Comparison of ENCODE assay signal across 1 cellular context in the genomic region with DNA sequence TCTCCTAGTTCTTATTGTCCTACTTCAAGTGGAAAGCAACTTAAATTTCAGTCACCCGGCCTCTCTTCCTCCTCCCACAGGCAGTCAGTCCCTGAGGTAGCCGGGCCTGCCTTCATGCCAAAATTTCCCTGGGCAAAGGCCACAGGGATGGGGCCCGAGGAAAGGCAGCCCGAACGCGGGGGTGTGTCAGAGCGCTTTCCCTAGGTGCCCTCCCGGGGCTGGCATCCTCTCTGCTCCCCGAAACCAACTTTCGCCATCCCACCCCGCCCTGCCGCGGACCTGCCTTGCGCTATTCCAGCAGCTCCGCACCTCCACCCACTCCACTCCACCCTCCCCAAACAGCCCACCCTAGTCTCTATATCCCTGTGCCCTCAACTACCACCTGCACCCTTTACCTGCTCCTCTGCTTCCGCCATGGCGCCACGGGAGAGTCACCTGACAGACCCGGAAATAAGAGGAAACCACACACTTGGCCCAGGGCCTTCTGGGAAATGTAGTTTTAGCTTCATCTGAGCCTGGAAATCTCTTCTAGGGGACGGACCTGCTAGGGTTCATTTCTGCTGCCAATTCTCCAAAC.
A peak's percentile ranks its signal among the peaks of the same experiment; 100 is the strongest.
TF ChIP-seq lines count a peak whose summit lies in the region.

A gene (minus strand): TSS at position 433 of the 577 bp plus-strand sequence. CDS start 17 bp downstream, at position 416.

TF ChIP-seq in HepG2, 621 proteins besides CTCF, POLR2A, EP300 and RAD21 (continued from another document and continues in another):
- TF ChIP-seq, protein P1, sequence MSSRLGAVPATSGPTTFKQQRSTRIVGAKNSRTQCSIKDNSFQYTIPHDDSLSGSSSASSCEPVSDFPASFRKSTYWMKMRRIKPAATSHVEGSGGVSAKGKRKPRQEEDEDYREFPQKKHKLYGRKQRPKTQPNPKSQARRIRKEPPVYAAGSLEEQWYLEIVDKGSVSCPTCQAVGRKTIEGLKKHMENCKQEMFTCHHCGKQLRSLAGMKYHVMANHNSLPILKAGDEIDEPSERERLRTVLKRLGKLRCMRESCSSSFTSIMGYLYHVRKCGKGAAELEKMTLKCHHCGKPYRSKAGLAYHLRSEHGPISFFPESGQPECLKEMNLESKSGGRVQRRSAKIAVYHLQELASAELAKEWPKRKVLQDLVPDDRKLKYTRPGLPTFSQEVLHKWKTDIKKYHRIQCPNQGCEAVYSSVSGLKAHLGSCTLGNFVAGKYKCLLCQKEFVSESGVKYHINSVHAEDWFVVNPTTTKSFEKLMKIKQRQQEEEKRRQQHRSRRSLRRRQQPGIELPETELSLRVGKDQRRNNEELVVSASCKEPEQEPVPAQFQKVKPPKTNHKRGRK (CRISPR knock-in tag; IDR thresholded peaks at IDR 0.05): no peak
- TF ChIP-seq, protein P2, sequence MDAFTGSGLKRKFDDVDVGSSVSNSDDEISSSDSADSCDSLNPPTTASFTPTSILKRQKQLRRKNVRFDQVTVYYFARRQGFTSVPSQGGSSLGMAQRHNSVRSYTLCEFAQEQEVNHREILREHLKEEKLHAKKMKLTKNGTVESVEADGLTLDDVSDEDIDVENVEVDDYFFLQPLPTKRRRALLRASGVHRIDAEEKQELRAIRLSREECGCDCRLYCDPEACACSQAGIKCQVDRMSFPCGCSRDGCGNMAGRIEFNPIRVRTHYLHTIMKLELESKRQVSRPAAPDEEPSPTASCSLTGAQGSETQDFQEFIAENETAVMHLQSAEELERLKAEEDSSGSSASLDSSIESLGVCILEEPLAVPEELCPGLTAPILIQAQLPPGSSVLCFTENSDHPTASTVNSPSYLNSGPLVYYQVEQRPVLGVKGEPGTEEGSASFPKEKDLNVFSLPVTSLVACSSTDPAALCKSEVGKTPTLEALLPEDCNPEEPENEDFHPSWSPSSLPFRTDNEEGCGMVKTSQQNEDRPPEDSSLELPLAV (CRISPR knock-in tag; conservative IDR thresholded peaks at IDR 0.05; ENCODE audit: low read depth): no peak
- TF ChIP-seq ZNF501 (CRISPR knock-in tag; IDR thresholded peaks at IDR 0.05) (peak; percentile 73; the same call in 1 of the 2 replicates), RAD51 (IDR thresholded peaks at IDR 0.05; ENCODE audit: borderline replicate concordance) (peak; percentile 73), MATR3 (CRISPR knock-in tag; IDR thresholded peaks at IDR 0.05) (no peak), NFE2L2 (IDR thresholded peaks at IDR 0.05; ENCODE audit: low read length) (no peak), ZNF143 (CRISPR knock-in tag; IDR thresholded peaks at IDR 0.05) (peak; percentile 94), SMAD9 (CRISPR knock-in tag; IDR thresholded peaks at IDR 0.05) (no peak), ZNF234 (CRISPR knock-in tag; conservative IDR thresholded peaks at IDR 0.05) (no peak), MIER3 (CRISPR knock-in tag; IDR thresholded peaks at IDR 0.05; ENCODE audit: borderline replicate concordance) (no peak), RFX5 (IDR thresholded peaks at IDR 0.05; ENCODE audit: low read depth, low read length) (no peak), KDM5A (IDR thresholded peaks at IDR 0.05; ENCODE audit: borderline replicate concordance, low read length) (peak; percentile 72; the same call in 1 of the 2 replicates), YY1 (IDR thresholded peaks at IDR 0.05; ENCODE audit: insufficient read depth, insufficient replicate concordance, low read depth, low read length) (peak; percentile 89), ZNF282 (IDR thresholded peaks at IDR 0.05; ENCODE audit: partially characterized antibody) (no peak), CEBPG (CRISPR knock-in tag; IDR thresholded peaks at IDR 0.05) (no peak), NR2C2 (CRISPR knock-in tag; IDR thresholded peaks at IDR 0.05; ENCODE audit: borderline replicate concordance) (peak; percentile 66), NRL (CRISPR knock-in tag; IDR thresholded peaks at IDR 0.05; ENCODE audit: borderline replicate concordance) (0 out of 2 replicates have a peak, but pooled peaks have one; percentile 29), AHR (CRISPR knock-in tag; IDR thresholded peaks at IDR 0.05) (no peak), FOXA1 (IDR thresholded peaks at IDR 0.05) (no peak), FOXA1 (CRISPR knock-in tag; IDR thresholded peaks at IDR 0.05) (no peak), HMG20B (CRISPR knock-in tag; conservative IDR thresholded peaks at IDR 0.05) (no peak), PCBP1 (IDR thresholded peaks at IDR 0.05; ENCODE audit: borderline replicate concordance, low read depth, low read length) (0 out of 2 replicates have a peak, but pooled peaks have one; percentile 43), ZNF777 (CRISPR knock-in tag; IDR thresholded peaks at IDR 0.05) (no peak), PAX8 (CRISPR knock-in tag; IDR thresholded peaks at IDR 0.05; ENCODE audit: borderline replicate concordance) (no peak), REPIN1 (CRISPR knock-in tag; IDR thresholded peaks at IDR 0.05; ENCODE audit: borderline replicate concordance, low read depth) (no peak), GATA4 (IDR thresholded peaks at IDR 0.05; ENCODE audit: borderline replicate concordance, low read depth) (0 out of 2 replicates have a peak, but pooled peaks have one; percentile 49), MIXL1 (CRISPR knock-in tag; IDR thresholded peaks at IDR 0.05) (peak; percentile 49; the same call in 1 of the 2 replicates), ZNF33B (CRISPR knock-in tag; IDR thresholded peaks at IDR 0.05) (no peak), ZNF607 (CRISPR knock-in tag; IDR thresholded peaks at IDR 0.05; ENCODE audit: borderline replicate concordance) (0 out of 2 replicates have a peak, but pooled peaks have one; percentile 42), HDAC1 (CRISPR knock-in tag; IDR thresholded peaks at IDR 0.05) (0 out of 2 replicates have a peak, but pooled peaks have one; percentile 60), CBX1 (IDR thresholded peaks at IDR 0.05; ENCODE audit: low read depth) (no peak)
- TF ChIP-seq, protein P3, sequence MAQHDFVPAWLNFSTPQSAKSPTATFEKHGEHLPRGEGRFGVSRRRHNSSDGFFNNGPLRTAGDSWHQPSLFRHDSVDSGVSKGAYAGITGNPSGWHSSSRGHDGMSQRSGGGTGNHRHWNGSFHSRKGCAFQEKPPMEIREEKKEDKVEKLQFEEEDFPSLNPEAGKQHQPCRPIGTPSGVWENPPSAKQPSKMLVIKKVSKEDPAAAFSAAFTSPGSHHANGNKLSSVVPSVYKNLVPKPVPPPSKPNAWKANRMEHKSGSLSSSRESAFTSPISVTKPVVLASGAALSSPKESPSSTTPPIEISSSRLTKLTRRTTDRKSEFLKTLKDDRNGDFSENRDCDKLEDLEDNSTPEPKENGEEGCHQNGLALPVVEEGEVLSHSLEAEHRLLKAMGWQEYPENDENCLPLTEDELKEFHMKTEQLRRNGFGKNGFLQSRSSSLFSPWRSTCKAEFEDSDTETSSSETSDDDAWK (CRISPR knock-in tag; IDR thresholded peaks at IDR 0.05): no peak
- TF ChIP-seq, protein P4, sequence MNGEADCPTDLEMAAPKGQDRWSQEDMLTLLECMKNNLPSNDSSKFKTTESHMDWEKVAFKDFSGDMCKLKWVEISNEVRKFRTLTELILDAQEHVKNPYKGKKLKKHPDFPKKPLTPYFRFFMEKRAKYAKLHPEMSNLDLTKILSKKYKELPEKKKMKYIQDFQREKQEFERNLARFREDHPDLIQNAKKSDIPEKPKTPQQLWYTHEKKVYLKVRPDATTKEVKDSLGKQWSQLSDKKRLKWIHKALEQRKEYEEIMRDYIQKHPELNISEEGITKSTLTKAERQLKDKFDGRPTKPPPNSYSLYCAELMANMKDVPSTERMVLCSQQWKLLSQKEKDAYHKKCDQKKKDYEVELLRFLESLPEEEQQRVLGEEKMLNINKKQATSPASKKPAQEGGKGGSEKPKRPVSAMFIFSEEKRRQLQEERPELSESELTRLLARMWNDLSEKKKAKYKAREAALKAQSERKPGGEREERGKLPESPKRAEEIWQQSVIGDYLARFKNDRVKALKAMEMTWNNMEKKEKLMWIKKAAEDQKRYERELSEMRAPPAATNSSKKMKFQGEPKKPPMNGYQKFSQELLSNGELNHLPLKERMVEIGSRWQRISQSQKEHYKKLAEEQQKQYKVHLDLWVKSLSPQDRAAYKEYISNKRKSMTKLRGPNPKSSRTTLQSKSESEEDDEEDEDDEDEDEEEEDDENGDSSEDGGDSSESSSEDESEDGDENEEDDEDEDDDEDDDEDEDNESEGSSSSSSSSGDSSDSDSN (CRISPR knock-in tag; IDR thresholded peaks at IDR 0.05): 0 out of 2 replicates have a peak, but pooled peaks have one; percentile 45
- TF ChIP-seq, protein P5, sequence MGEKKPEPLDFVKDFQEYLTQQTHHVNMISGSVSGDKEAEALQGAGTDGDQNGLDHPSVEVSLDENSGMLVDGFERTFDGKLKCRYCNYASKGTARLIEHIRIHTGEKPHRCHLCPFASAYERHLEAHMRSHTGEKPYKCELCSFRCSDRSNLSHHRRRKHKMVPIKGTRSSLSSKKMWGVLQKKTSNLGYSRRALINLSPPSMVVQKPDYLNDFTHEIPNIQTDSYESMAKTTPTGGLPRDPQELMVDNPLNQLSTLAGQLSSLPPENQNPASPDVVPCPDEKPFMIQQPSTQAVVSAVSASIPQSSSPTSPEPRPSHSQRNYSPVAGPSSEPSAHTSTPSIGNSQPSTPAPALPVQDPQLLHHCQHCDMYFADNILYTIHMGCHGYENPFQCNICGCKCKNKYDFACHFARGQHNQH (CRISPR knock-in tag; IDR thresholded peaks at IDR 0.05): no peak
- TF ChIP-seq, protein P6, sequence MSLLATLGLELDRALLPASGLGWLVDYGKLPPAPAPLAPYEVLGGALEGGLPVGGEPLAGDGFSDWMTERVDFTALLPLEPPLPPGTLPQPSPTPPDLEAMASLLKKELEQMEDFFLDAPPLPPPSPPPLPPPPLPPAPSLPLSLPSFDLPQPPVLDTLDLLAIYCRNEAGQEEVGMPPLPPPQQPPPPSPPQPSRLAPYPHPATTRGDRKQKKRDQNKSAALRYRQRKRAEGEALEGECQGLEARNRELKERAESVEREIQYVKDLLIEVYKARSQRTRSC (CRISPR knock-in tag; IDR thresholded peaks at IDR 0.05; ENCODE audit: low read depth): no peak
- TF ChIP-seq, protein P7, sequence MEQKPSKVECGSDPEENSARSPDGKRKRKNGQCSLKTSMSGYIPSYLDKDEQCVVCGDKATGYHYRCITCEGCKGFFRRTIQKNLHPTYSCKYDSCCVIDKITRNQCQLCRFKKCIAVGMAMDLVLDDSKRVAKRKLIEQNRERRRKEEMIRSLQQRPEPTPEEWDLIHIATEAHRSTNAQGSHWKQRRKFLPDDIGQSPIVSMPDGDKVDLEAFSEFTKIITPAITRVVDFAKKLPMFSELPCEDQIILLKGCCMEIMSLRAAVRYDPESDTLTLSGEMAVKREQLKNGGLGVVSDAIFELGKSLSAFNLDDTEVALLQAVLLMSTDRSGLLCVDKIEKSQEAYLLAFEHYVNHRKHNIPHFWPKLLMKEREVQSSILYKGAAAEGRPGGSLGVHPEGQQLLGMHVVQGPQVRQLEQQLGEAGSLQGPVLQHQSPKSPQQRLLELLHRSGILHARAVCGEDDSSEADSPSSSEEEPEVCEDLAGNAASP (CRISPR knock-in tag; IDR thresholded peaks at IDR 0.05; ENCODE audit: borderline replicate concordance): no peak
- TF ChIP-seq, protein P8, sequence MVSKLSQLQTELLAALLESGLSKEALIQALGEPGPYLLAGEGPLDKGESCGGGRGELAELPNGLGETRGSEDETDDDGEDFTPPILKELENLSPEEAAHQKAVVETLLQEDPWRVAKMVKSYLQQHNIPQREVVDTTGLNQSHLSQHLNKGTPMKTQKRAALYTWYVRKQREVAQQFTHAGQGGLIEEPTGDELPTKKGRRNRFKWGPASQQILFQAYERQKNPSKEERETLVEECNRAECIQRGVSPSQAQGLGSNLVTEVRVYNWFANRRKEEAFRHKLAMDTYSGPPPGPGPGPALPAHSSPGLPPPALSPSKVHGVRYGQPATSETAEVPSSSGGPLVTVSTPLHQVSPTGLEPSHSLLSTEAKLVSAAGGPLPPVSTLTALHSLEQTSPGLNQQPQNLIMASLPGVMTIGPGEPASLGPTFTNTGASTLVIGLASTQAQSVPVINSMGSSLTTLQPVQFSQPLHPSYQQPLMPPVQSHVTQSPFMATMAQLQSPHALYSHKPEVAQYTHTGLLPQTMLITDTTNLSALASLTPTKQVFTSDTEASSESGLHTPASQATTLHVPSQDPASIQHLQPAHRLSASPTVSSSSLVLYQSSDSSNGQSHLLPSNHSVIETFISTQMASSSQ (IDR thresholded peaks at IDR 0.05; ENCODE audit: low read depth): no peak
- TF ChIP-seq, protein P8 (CRISPR knock-in tag; IDR thresholded peaks at IDR 0.05; ENCODE audit: borderline replicate concordance): no peak
- TF ChIP-seq, protein P9, sequence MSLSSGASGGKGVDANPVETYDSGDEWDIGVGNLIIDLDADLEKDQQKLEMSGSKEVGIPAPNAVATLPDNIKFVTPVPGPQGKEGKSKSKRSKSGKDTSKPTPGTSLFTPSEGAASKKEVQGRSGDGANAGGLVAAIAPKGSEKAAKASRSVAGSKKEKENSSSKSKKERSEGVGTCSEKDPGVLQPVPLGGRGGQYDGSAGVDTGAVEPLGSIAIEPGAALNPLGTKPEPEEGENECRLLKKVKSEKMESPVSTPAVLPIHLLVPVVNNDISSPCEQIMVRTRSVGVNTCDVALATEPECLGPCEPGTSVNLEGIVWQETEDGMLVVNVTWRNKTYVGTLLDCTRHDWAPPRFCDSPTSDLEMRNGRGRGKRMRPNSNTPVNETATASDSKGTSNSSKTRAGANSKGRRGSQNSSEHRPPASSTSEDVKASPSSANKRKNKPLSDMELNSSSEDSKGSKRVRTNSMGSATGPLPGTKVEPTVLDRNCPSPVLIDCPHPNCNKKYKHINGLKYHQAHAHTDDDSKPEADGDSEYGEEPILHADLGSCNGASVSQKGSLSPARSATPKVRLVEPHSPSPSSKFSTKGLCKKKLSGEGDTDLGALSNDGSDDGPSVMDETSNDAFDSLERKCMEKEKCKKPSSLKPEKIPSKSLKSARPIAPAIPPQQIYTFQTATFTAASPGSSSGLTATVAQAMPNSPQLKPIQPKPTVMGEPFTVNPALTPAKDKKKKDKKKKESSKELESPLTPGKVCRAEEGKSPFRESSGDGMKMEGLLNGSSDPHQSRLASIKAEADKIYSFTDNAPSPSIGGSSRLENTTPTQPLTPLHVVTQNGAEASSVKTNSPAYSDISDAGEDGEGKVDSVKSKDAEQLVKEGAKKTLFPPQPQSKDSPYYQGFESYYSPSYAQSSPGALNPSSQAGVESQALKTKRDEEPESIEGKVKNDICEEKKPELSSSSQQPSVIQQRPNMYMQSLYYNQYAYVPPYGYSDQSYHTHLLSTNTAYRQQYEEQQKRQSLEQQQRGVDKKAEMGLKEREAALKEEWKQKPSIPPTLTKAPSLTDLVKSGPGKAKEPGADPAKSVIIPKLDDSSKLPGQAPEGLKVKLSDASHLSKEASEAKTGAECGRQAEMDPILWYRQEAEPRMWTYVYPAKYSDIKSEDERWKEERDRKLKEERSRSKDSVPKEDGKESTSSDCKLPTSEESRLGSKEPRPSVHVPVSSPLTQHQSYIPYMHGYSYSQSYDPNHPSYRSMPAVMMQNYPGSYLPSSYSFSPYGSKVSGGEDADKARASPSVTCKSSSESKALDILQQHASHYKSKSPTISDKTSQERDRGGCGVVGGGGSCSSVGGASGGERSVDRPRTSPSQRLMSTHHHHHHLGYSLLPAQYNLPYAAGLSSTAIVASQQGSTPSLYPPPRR (CRISPR knock-in tag; IDR thresholded peaks at IDR 0.05; ENCODE audit: borderline replicate concordance): no peak
